Comparison of ENCODE assay signal across 23 cellular contexts in genomic region chr20:59171986-59172385, GRCh38. TPM values are rescaled to one million over a fixed set of nuclear protein-coding genes. Genes with fewer than 3 reads are reported as not detected.
"Had no signal": no experiment of that assay in that cellular context is flagged by ENCODE, and none has a peak within 500 bp of the region (broad histone marks: within the 10 kb centered on the region; RNA-seq: fewer than 3 reads in every experiment).

No MANE protein-coding gene starts in this region.

- H3K4me1 ChIP-seq: gastrocnemius medialis, prostate gland had no signal

- H3K9me3 ChIP-seq: colonic mucosa, gastrocnemius medialis, prostate gland, suprapubic skin had no signal

- H3K27me3 ChIP-seq: brain microvascular endothelial cell, colonic mucosa had no signal

- H3K4me1 Mint-ChIP-seq: WTC11 had no signal

- H3K27me3 Mint-ChIP-seq: activated CD4-positive, alpha-beta T cell treated with anti-CD3 and anti-CD28 coated beads for 36 hours; activated naive CD8-positive, alpha-beta T cell treated with anti-CD3 and anti-CD28 coated beads, Interleukin-2, amount 50 U/mL, for 24 hours; stimulated activated naive CD8-positive, alpha-beta T cell treated with anti-CD3 and anti-CD28 coated beads, Interleukin-15, amount 100 ng/mL, for 72 hours had no signal

- H3K27ac Mint-ChIP-seq: activated naive CD8-positive, alpha-beta T cell treated with anti-CD3 and anti-CD28 coated beads, Interleukin-2, amount 50 U/mL, for 24 hours; T-helper 2 cell treated with Interferon-gamma antibody and Interleukin-4, amounts not matched to agents 5 μg/mL and 100 μg/mL, for 36 hours; type B pancreatic cell; WTC11 had no signal

- DNase-seq: activated CD4-positive, alpha-beta T cell treated with anti-CD3 and anti-CD28 coated beads for 36 hours; activated CD4-positive, alpha-beta T cell treated with anti-CD3 and anti-CD28 coated beads, Interleukin-2, amount 50 U/mL, for 48 hours; activated naive CD8-positive, alpha-beta T cell treated with anti-CD3 and anti-CD28 coated beads, Interleukin-2, amount 50 U/mL, for 24 hours; aorta; brain microvascular endothelial cell; central memory CD4-positive, alpha-beta T cell; colonic mucosa; gastrocnemius medialis; head of caudate nucleus; kidney glomerular epithelial cell; left ventricle myocardium inferior; right cardiac atrium; stimulated activated CD4-positive, alpha-beta T cell treated with anti-CD3 and anti-CD28 coated beads, Interleukin-2, amount 100 ng/mL, for 24 hours; stimulated activated naive CD8-positive, alpha-beta T cell treated with anti-CD3 and anti-CD28 coated beads, Interleukin-15, amount 100 ng/mL, for 72 hours; SW 1271 had no signal

- H3K36me3 Mint-ChIP-seq: type B pancreatic cell, WTC11 had no signal

- H3K4me3 ChIP-seq: colonic mucosa, gastrocnemius medialis, left ventricle myocardium inferior, prostate gland, suprapubic skin had no signal

- H3K9me3 Mint-ChIP-seq: activated naive CD8-positive, alpha-beta T cell treated with anti-CD3 and anti-CD28 coated beads, Interleukin-2, amount 50 U/mL, for 24 hours; WTC11 had no signal

- H3K27ac ChIP-seq: brain microvascular endothelial cell, gastrocnemius medialis, left ventricle myocardium inferior, prostate gland, suprapubic skin had no signal

- ATAC-seq: activated CD4-positive, alpha-beta T cell treated with anti-CD3 and anti-CD28 coated beads for 36 hours; esophagus mucosa; gastrocnemius medialis; right cardiac atrium; stimulated activated naive CD8-positive, alpha-beta T cell treated with anti-CD3 and anti-CD28 coated beads, Interleukin-15, amount 100 ng/mL, for 72 hours; WTC11 had no signal

- H3K4me3 Mint-ChIP-seq: activated CD4-positive, alpha-beta T cell treated with anti-CD3 and anti-CD28 coated beads for 36 hours; activated naive CD8-positive, alpha-beta T cell treated with anti-CD3 and anti-CD28 coated beads, Interleukin-2, amount 50 U/mL, for 24 hours; stimulated activated naive CD8-positive, alpha-beta T cell treated with anti-CD3 and anti-CD28 coated beads, Interleukin-15, amount 100 ng/mL, for 72 hours; T-helper 2 cell treated with Interferon-gamma antibody and Interleukin-4, amounts not matched to agents 5 μg/mL and 100 μg/mL, for 36 hours; type B pancreatic cell; WTC11 had no signal

- H3K36me3 ChIP-seq: brain microvascular endothelial cell, colonic mucosa, gastrocnemius medialis, left ventricle myocardium inferior, prostate gland, suprapubic skin had no signal

RNA-seq across cellular contexts. Expression of gene ZNF831, which starts 8.4 kb away (rescaled TPM):
- total RNA-seq: myocyte, osteocyte had no signal
